ENCODE assay signal across 10 cellular contexts in the genomic region with DNA sequence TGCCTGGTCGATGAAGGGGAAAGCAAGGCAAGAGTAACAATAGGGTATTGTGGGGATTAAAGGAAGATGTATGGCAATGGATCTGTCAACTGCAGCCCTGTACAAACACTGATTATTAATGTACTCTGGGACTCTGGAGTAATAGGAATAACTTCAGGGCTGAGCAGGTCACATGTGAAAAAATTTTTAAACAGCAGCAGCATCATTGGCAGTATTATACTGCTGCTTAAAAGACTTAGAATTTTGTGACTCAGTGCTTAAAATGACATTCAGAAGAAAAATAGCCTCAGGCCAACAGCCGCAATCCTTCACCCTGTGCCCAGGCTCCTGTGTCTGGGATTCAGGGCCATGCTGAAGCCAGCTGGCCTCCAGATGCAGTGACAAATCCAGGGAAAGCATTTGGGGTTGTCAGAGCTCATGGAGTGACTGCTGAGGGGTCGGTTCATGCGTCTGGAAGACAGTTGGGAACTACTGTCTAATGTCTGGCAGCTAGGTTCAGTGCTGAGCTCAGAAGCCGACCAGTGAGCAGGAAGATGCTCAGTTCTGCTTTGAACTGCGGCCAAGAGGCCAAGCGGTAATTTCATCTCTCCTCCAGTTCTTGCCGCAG. TPM values are rescaled to one million over a fixed set of nuclear protein-coding genes. Genes with fewer than 3 reads are reported as not detected.
A peak's percentile ranks its signal among the peaks of the same experiment; 100 is the strongest.
DNase-seq lines count a peak whose midpoint lies in the region; ATAC-seq and TF ChIP-seq lines count a peak whose summit lies in the region.
"Had no signal": no experiment of that assay in that cellular context is flagged by ENCODE, and none has a peak within 500 bp of the region (broad histone marks: within the 10 kb centered on the region; RNA-seq: fewer than 3 reads in every experiment).

No MANE protein-coding gene starts in this region.

- no peak overlapping the region for H3K9ac ChIP-seq in mammary epithelial cell (ENCODE audit: insufficient read depth, low read length)

- intact Hi-C loops in mammary epithelial cell (cut with micrococcal nuclease) = loop anchor here (1.0 kb wide), 1 partner anchor 10 kb away; no protein-coding TSS in a partner anchor

- H3K9me3 ChIP-seq in HEK293 (ENCODE audit: control insufficient read depth, insufficient read depth, low read depth, low read length) = no peaks in the 10 kb centered on the region
- no peaks in the 10 kb centered on the region for H3K9me3 ChIP-seq in mammary epithelial cell (replicated peaks; ENCODE audit: insufficient read depth, low read length)
- H3K9me3 ChIP-seq: SJSA1 had no signal

- H3K4me3 ChIP-seq in HEK293 (ENCODE audit: low read depth, low read length) (no peak overlapping the region), mammary epithelial cell (replicated peaks in 1 of 3; ENCODE audit: insufficient read depth in 1 of 3, low read depth in 2 of 3, low read length in 3 of 3) (no peak overlapping the region), skeletal muscle cell (ENCODE audit: low read depth, low read length) (no peak overlapping the region)
- H3K4me3 ChIP-seq: GM12878, SJSA1 had no signal

- no peaks in the 10 kb centered on the region for H4K20me1 ChIP-seq in mammary epithelial cell (ENCODE audit: insufficient read depth, low read length)

- no peaks in the 10 kb centered on the region; a peak in 1 of 3 replicates for H3K36me3 ChIP-seq in HEK293 (ENCODE audit: control insufficient read depth in 2 of 2, insufficient read depth in 1 of 2, low read length in 2 of 2)
- no peaks in the 10 kb centered on the region for H3K36me3 ChIP-seq in mammary epithelial cell (ENCODE audit: insufficient read depth, low read length)
- H3K36me3 ChIP-seq: SJSA1 had no signal

- peak; percentile 65 for DNase-seq in mammary epithelial cell
- peak; percentile 78 for DNase-seq in hepatic stellate cell (ENCODE audit: low spot score)
- peak; percentile 58 for DNase-seq in skeletal muscle cell (ENCODE audit: low read depth)
- DNase-seq in SIG-M5 (lab: John Stamatoyannopoulos, UW) = no peak
- DNase-seq in NCI-H345 (lab: John Stamatoyannopoulos, UW) = no peak

- in situ Hi-C loops in mammary epithelial cell (cut with MboI; ENCODE audit: low sequenced_read_pairs in 2 of 2) = no loop called here

- BruUV-seq in mammary epithelial cell (replicated peaks; lab: Mats Ljungman, UMichigan) = no TSS peak

- peaks cover 8% of the 10 kb centered on the region for H3K4me1 ChIP-seq in HEK293 (ENCODE audit: control insufficient read depth, insufficient read depth, low read length)
- H3K4me1 ChIP-seq in mammary epithelial cell (ENCODE audit: insufficient read depth, low read length) = peaks cover 49% of the 10 kb centered on the region

- no peak overlapping the region for H2AFZ ChIP-seq in mammary epithelial cell (ENCODE audit: low read depth, low read length)

- dilution Hi-C loops in mammary epithelial cell (cut with HindIII; ENCODE audit: low sequenced_read_pairs) = no loop called here

- no peaks in the 10 kb centered on the region for H3K27me3 ChIP-seq in mammary epithelial cell (ENCODE audit: insufficient read depth, low read length)
- H3K27me3 ChIP-seq: SJSA1 had no signal

- POLR2A ChIA-PET in HEK293 (lab: Yijun Ruan, JAX) = interaction anchor here (1.1 to 1.9 kb wide), 2 partner anchors 23 to 95 kb away, joined by 5 read pairs; no protein-coding TSS in a partner anchor

- 15% methylated on average over 8 of the region's 8 CpGs for WGBS in mammary epithelial cell (ENCODE audit: low coverage, missing lambda C conversion rate)

- CTCF ChIA-PET in HEK293 (lab: Yijun Ruan, JAX) (interaction anchor here (0.7 to 1.0 kb wide), 2 partner anchors 10 to 21 kb away, joined by 3 to 4 read pairs; no protein-coding TSS in a partner anchor), mammary epithelial cell (lab: Charles Lee; ENCODE audit: low non-redundant PET) (no interaction called here)

- peaks cover 95% of the 10 kb centered on the region for H3K79me2 ChIP-seq in mammary epithelial cell (ENCODE audit: insufficient read depth, low read length)

- ATAC-seq in GM21526 (IDR thresholded peaks at IDR 0.05; ENCODE audit: low FRiP score, unreplicated experiment) (no peak), HG02642 (IDR thresholded peaks at IDR 0.05; ENCODE audit: poor library complexity, unreplicated experiment) (no peak)

- peak overlapping the region; percentile 38 for H3K4me2 ChIP-seq in mammary epithelial cell (ENCODE audit: insufficient read depth, low read depth, low read length)

- H3K27ac ChIP-seq in HEK293 (ENCODE audit: extremely low read depth, low read depth, low read length) (no peak overlapping the region), mammary epithelial cell (ENCODE audit: insufficient read depth, low read depth, low read length) (peak overlapping the region; percentile 11)
- H3K27ac ChIP-seq: SJSA1 had no signal

- TF ChIP-seq CTCF in HEK293 (tag by site-specific recombination; IDR thresholded peaks at IDR 0.05) (no peak), mammary epithelial cell (conservative IDR thresholded peaks at IDR 0.05 in 1 of 2, IDR thresholded peaks at IDR 0.05 in 1 of 2; ENCODE audit: extremely low read depth in 1 of 2, insufficient read depth in 1 of 2, low read depth in 1 of 2, low read length in 2 of 2) (no peak)

TF ChIP-seq in HEK293, 187 proteins besides CTCF, POLR2A, EP300 and RAD21:
- TF ChIP-seq MEIS1 (CRISPR knock-in tag; IDR thresholded peaks at IDR 0.05; ENCODE audit: borderline replicate concordance) (no peak), OSR2 (tag by site-specific recombination; IDR thresholded peaks at IDR 0.05) (peak; percentile 59), ZBTB17 (tag by site-specific recombination; IDR thresholded peaks at IDR 0.05) (peak; percentile 63), ZNF37A (tag by site-specific recombination; IDR thresholded peaks at IDR 0.05) (no peak), ZNF600 (tag by site-specific recombination; IDR thresholded peaks at IDR 0.05) (peak; percentile 72; the same call in 1 of the 2 replicates), IKZF3 (tag by site-specific recombination; IDR thresholded peaks at IDR 0.05) (0 out of 2 replicates have a peak, but pooled peaks have one; percentile 33), ZNF785 (tag by site-specific recombination; IDR thresholded peaks at IDR 0.05) (no peak), ZEB2 (tag by site-specific recombination; IDR thresholded peaks at IDR 0.05) (no peak), ZNF366 (tag by site-specific recombination; conservative IDR thresholded peaks at IDR 0.05) (peak; percentile 32; the same call in 1 of the 2 replicates)
- TF ChIP-seq, protein P1, sequence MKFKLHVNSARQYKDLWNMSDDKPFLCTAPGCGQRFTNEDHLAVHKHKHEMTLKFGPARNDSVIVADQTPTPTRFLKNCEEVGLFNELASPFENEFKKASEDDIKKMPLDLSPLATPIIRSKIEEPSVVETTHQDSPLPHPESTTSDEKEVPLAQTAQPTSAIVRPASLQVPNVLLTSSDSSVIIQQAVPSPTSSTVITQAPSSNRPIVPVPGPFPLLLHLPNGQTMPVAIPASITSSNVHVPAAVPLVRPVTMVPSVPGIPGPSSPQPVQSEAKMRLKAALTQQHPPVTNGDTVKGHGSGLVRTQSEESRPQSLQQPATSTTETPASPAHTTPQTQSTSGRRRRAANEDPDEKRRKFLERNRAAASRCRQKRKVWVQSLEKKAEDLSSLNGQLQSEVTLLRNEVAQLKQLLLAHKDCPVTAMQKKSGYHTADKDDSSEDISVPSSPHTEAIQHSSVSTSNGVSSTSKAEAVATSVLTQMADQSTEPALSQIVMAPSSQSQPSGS (tag by site-specific recombination; IDR thresholded peaks at IDR 0.05; ENCODE audit: low read depth) = no peak

RNA-seq across cellular contexts. Expression of a gene that starts 22.2 kb away (rescaled TPM):
- 100 to 1,000 TPM in 1 of 2 donors, 10 to 100 TPM in 1; 72.6 to 127 TPM for total RNA-seq in mammary epithelial cell
- polyA plus RNA-seq in mammary epithelial cell = 56.4 TPM
- 109 TPM for polyA minus RNA-seq in mammary epithelial cell

Comparison
In these comparisons a context has a peak if more than half of its experiments do, and no peak if none do; other contexts are left out.
1. DNase-seq: peak in mammary epithelial cell (single experiment), hepatic stellate cell (single experiment) and skeletal muscle cell (single experiment); none in SIG-M5 (single experiment) and NCI-H345 (single experiment).